ENCODE assay signal across 18 cellular contexts in genomic region chr3:3066378-3066777, GRCh38. TPM values are rescaled to one million over a fixed set of nuclear protein-coding genes. Genes with fewer than 3 reads are reported as not detected.
DNase-seq lines count a peak whose midpoint lies in the region; ATAC-seq lines count a peak whose summit lies in the region.
"Had no signal": no experiment of that assay in that cellular context is flagged by ENCODE, and none has a peak within 500 bp of the region (broad histone marks: within the 10 kb centered on the region; RNA-seq: fewer than 3 reads in every experiment).

No MANE protein-coding gene starts in this region.

- no peaks in the 10 kb centered on the region for H3K27me3 ChIP-seq in mesendoderm (ENCODE audit: insufficient read depth, low read length, poor library complexity)
- H3K27me3 ChIP-seq: BE2C, colonic mucosa, foreskin keratinocyte had no signal

- DNase-seq in mesendoderm (peak; percentile 20), SHP77 (lab: John Stamatoyannopoulos, UW) (no peak), SIG-M5 treated with dmso at 0.1 percent for 504 hours (lab: John Stamatoyannopoulos, UW; ENCODE audit: unreplicated experiment) (no peak)
- DNase-seq: activated CD4-positive, alpha-beta T cell treated with anti-CD3 and anti-CD28 coated beads, Interleukin-2, amount 10 ng/mL, durations not matched to agents 24 days and 14 days; activated naive CD4-positive, alpha-beta T cell treated with anti-CD3 and anti-CD28 coated beads, Interleukin-2, amount 10 ng/mL, durations not matched to agents 7 days and 5 days; BE2C; colonic mucosa; GDM1; NCI-H1048; NCI-H69 had no signal

- whole genome bisulfite sequencing in mesendoderm (ENCODE audit: extremely low coverage, insufficient coverage, low lambda C conversion rate), result no CpG with 5 or more reads among the region's 2 CpGs

- H3K4me3 ChIP-seq in mesendoderm (ENCODE audit: low read length), result no peak overlapping the region
- H3K4me3 ChIP-seq: colonic mucosa, K562 had no signal

- no peak overlapping the region for H3K4ac ChIP-seq in mesendoderm (ENCODE audit: low read depth, low read length)

- H4K8ac ChIP-seq in mesendoderm (ENCODE audit: low read depth, low read length), result no peak overlapping the region

- H2BK15ac ChIP-seq in mesendoderm (replicated peaks; ENCODE audit: low read depth), result no peak overlapping the region

- H3K4me1 ChIP-seq in mesendoderm (ENCODE audit: control insufficient read depth, low read depth, low read length), result no peaks in the 10 kb centered on the region
- H3K4me1 ChIP-seq: BE2C, colonic mucosa, foreskin keratinocyte had no signal

- H2AK5ac ChIP-seq in mesendoderm (ENCODE audit: low read length), result no peak overlapping the region

- H2BK5ac ChIP-seq in mesendoderm (ENCODE audit: low read length), result no peak overlapping the region

- H3K56ac ChIP-seq in mesendoderm (ENCODE audit: low read length), result no peak overlapping the region

- H3K36me3 ChIP-seq in mesendoderm (ENCODE audit: control insufficient read depth, insufficient read depth, low read length), result no peaks in the 10 kb centered on the region
- H3K36me3 ChIP-seq: BE2C, colonic mucosa had no signal

- no peak overlapping the region for H4K5ac ChIP-seq in mesendoderm (ENCODE audit: low read length)

- H3K23ac ChIP-seq in mesendoderm (ENCODE audit: low read length), result no peak overlapping the region

- no peak overlapping the region for H2BK120ac ChIP-seq in mesendoderm (ENCODE audit: low read depth, low read length)

- no peak overlapping the region for H3K27ac ChIP-seq in mesendoderm (ENCODE audit: low read depth, low read length)
- H3K27ac ChIP-seq: colonic mucosa, foreskin keratinocyte had no signal

- H3K9ac ChIP-seq in mesendoderm (ENCODE audit: low read length), result no peak overlapping the region

- no peaks in the 10 kb centered on the region for H3K79me1 ChIP-seq in mesendoderm (ENCODE audit: low read length)

- H3K79me2 ChIP-seq in mesendoderm (ENCODE audit: control insufficient read depth, insufficient read depth, low read length), result no peaks in the 10 kb centered on the region

- H3K18ac ChIP-seq in mesendoderm (ENCODE audit: low read length), result no peak overlapping the region

- H3K4me2 ChIP-seq in mesendoderm (ENCODE audit: low read length), result no peak overlapping the region

- peak; percentile 73 for ATAC-seq in GM18909 (IDR thresholded peaks at IDR 0.05; ENCODE audit: poor library complexity, unreplicated experiment)
- ATAC-seq in GM21717 (IDR thresholded peaks at IDR 0.05; ENCODE audit: unreplicated experiment), result peak; percentile 86
- ATAC-seq in HG02973 (IDR thresholded peaks at IDR 0.05; ENCODE audit: unreplicated experiment), result peak; percentile 67
- no peak for ATAC-seq in HG03108 (IDR thresholded peaks at IDR 0.05; ENCODE audit: unreplicated experiment)
- ATAC-seq: foreskin keratinocyte, left lobe of liver had no signal

RNA-seq across cellular contexts. Expression of gene IL5RA, which starts 43.8 kb away (rescaled TPM):
- polyA plus RNA-seq in mesendoderm (2013, experiment 1 of 2), result 0.03 TPM
- not detected for polyA plus RNA-seq in mesendoderm (2013, experiment 2 of 2)
- polyA plus RNA-seq: endothelial cell of umbilical vein, foreskin keratinocyte had no signal
